10 cellular contexts compared by ENCODE assay signal in the genomic region with DNA sequence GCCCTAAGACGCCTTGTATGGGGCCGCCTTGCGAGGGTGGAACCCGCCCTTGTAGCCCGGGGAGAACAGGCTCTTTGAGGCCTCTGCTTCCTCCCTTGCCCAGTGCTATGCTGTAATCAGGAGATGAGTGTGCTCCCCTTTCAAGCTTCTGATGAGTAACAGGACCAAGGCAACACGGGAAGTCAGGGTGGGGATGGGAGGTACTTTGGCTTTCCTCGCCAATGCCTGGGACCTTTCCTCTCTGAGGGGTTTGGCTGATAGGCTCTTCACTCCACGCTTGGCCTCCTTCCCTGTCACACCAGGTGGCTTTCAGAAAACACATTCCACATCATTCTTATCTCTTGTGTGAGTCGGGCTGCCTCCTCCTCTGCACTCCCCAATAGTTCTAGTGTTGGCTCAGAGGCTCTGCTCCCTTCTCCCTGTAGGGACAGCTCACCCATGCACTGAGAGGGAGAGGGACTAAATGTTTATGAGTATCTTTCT.
A peak's percentile ranks its signal among the peaks of the same experiment; 100 is the strongest.
DNase-seq lines count a peak whose midpoint lies in the region; ATAC-seq, FAIRE-seq and TF ChIP-seq lines count a peak whose summit lies in the region.
"Had no signal": no experiment of that assay in that cellular context is flagged by ENCODE, and none has a peak within 500 bp of the region (broad histone marks: within the 10 kb centered on the region; RNA-seq: fewer than 3 reads in every experiment).

No MANE protein-coding gene starts in this region.

- no peaks in the 10 kb centered on the region for H3K27me3 Mint-ChIP-seq in activated naive CD8-positive, alpha-beta T cell treated with anti-CD3 and anti-CD28 coated beads, Interleukin-2, amount 10 ng/mL, durations not matched to agents 7 days and 5 days

- no peak overlapping the region for H3K4me3 Mint-ChIP-seq in activated naive CD8-positive, alpha-beta T cell treated with anti-CD3 and anti-CD28 coated beads, Interleukin-2, amount 10 ng/mL, durations not matched to agents 7 days and 5 days

- peak; percentile 38 for ATAC-seq in activated naive CD8-positive, alpha-beta T cell treated with anti-CD3 and anti-CD28 coated beads, Interleukin-2, amount 10 ng/mL, durations not matched to agents 7 days and 5 days (ENCODE audit: low read depth)
- ATAC-seq in GM18907 (IDR thresholded peaks at IDR 0.05; ENCODE audit: unreplicated experiment): no peak

- H3K9me3 Mint-ChIP-seq in activated naive CD8-positive, alpha-beta T cell treated with anti-CD3 and anti-CD28 coated beads, Interleukin-2, amount 10 ng/mL, durations not matched to agents 7 days and 5 days: peaks cover 9% of the 10 kb centered on the region

- H3K36me3 Mint-ChIP-seq in activated naive CD8-positive, alpha-beta T cell treated with anti-CD3 and anti-CD28 coated beads, Interleukin-2, amount 10 ng/mL, durations not matched to agents 7 days and 5 days: peaks cover 5% of the 10 kb centered on the region

- no peak overlapping the region for H3K4me3 ChIP-seq in AG10803 (ENCODE audit: low read length)
- no peak overlapping the region for H3K4me3 ChIP-seq in MG63
- H3K4me3 ChIP-seq in kidney (ENCODE audit: low read length in 2 of 2): no peak overlapping the region

- DNase-seq in AG10803 (ENCODE audit: low read depth) (peak; percentile 50), MG63 (peak; percentile 100), kidney (peak; percentile 45), MV-4-11 (lab: John Stamatoyannopoulos, UW) (no peak), GM19240 (ENCODE audit: insufficient read length, low spot score) (no peak), SKM-1 treated with dmso at 0.1 percent for 144 hours (lab: John Stamatoyannopoulos, UW; ENCODE audit: unreplicated experiment) (no peak)
- DNase-seq in activated naive CD8-positive, alpha-beta T cell treated with anti-CD3 and anti-CD28 coated beads, Interleukin-2, amount 10 ng/mL, durations not matched to agents 7 days and 5 days: no peak
- DNase-seq: hippocampal formation had no signal

- no peak for TF ChIP-seq CTCF in AG10803 (conservative IDR thresholded peaks at IDR 0.05; ENCODE audit: low read length)
- no peak for TF ChIP-seq CTCF in kidney (IDR thresholded peaks at IDR 0.05; ENCODE audit: borderline replicate concordance, extremely low read depth, insufficient read depth)

- H3K4me1 Mint-ChIP-seq in activated naive CD8-positive, alpha-beta T cell treated with anti-CD3 and anti-CD28 coated beads, Interleukin-2, amount 10 ng/mL, durations not matched to agents 7 days and 5 days: peaks cover 43% of the 10 kb centered on the region

- no peak overlapping the region for H3K27ac ChIP-seq in kidney (ENCODE audit: low read depth in 2 of 2, low read length in 2 of 2)

- H3K27me3 ChIP-seq in MG63: no peaks in the 10 kb centered on the region

- peak overlapping the region; percentile 44 for H3K27ac Mint-ChIP-seq in activated naive CD8-positive, alpha-beta T cell treated with anti-CD3 and anti-CD28 coated beads, Interleukin-2, amount 10 ng/mL, durations not matched to agents 7 days and 5 days

- FAIRE-seq in kidney (lab: Jason Lieb, UNC): no peak
- FAIRE-seq: G401.6 had no signal

- H3K36me3 ChIP-seq in MG63: no peaks in the 10 kb centered on the region
- H3K36me3 ChIP-seq in kidney (ENCODE audit: control insufficient read depth in 1 of 2, insufficient read depth in 2 of 2, low read length in 2 of 2): no peaks in the 10 kb centered on the region

- H3K9ac ChIP-seq in kidney (ENCODE audit: low read length in 2 of 2): no peak overlapping the region

- H3K4me1 ChIP-seq in kidney (ENCODE audit: control insufficient read depth in 1 of 2, insufficient read depth in 1 of 2, low read depth in 1 of 2, low read length in 2 of 2): no peaks in the 10 kb centered on the region

- intact Hi-C loops in kidney (cut with DNase I): no loop called here

- POLR2A ChIA-PET in activated naive CD8-positive, alpha-beta T cell treated with anti-CD3 and anti-CD28 coated beads, Interleukin-2, amount 10 ng/mL, durations not matched to agents 7 days and 5 days (lab: Charles Lee): interaction anchor here (0.8 to 1.4 kb wide), 3 partner anchors 8 to 224 kb away, joined by 3 to 4 read pairs (median 4); a partner anchor contains a TSS

- H3K9me3 ChIP-seq in MG63 (no peaks in the 10 kb centered on the region), kidney (ENCODE audit: control insufficient read depth in 1 of 2, low read length in 2 of 2) (no peaks in the 10 kb centered on the region)

Comparison
In these comparisons a context has a peak if more than half of its experiments do, and no peak if none do; other contexts are left out.
1. DNase-seq: peak in AG10803 (single experiment), MG63 (single experiment) and kidney (single experiment); none in activated naive CD8-positive, alpha-beta T cell treated with anti-CD3 and anti-CD28 coated beads, Interleukin-2, amount 10 ng/mL, durations not matched to agents 7 days and 5 days (single experiment), MV-4-11 (single experiment), GM19240 (single experiment) and SKM-1 treated with dmso at 0.1 percent for 144 hours (single experiment).